In genomic region chr10:33921970-33922605, GRCh38 we compare ENCODE assay signal across 30 cellular contexts.
"Had no signal": no experiment of that assay in that cellular context is flagged by ENCODE, and none has a peak within 500 bp of the region (broad histone marks: within the 10 kb centered on the region; RNA-seq: fewer than 3 reads in every experiment).

No MANE protein-coding gene starts in this region.

- H3K4me1 ChIP-seq: SJCRH30 had no signal

- H3K4me3 ChIP-seq: SJCRH30 had no signal

- H3K9me3 Mint-ChIP-seq: activated CD4-positive, alpha-beta memory T cell treated with anti-CD3 and anti-CD28 coated beads, Interleukin-2, amount 10 ng/mL, durations not matched to agents 7 days and 5 days; activated naive CD4-positive, alpha-beta T cell treated with anti-CD3 and anti-CD28 coated beads for 36 hours; activated T-cell treated with anti-CD3 and anti-CD28 coated beads, Interleukin-2, amount 50 U/mL, for 24 hours had no signal

- H3K27ac ChIP-seq: brain microvascular endothelial cell, SJCRH30, VCaP had no signal

- H3K27me3 ChIP-seq: brain microvascular endothelial cell, SJCRH30 had no signal

- DNase-seq: activated B cell treated with CpG ODN at 0.5 μM for 24 hours; activated CD4-positive, alpha-beta memory T cell treated with anti-CD3 and anti-CD28 coated beads, Interleukin-2, amount 10 ng/mL, durations not matched to agents 7 days and 5 days; activated CD4-positive, alpha-beta T cell treated with anti-CD3 and anti-CD28 coated beads for 48 hours; activated CD4-positive, CD25-positive, alpha-beta regulatory T cell treated with anti-CD3 and anti-CD28 coated beads, Interleukin-2, amount 50 U/mL, for 72 hours; activated gamma-delta T cell treated with Interleukin-2 at 50 U/mL for 16 hours; activated naive CD4-positive, alpha-beta T cell treated with anti-CD3 and anti-CD28 coated beads for 36 hours; activated T-cell treated with anti-CD3 and anti-CD28 coated beads, Interleukin-2, amount 50 U/mL, for 24 hours; amniotic stem cell; aorta; brain microvascular endothelial cell; central memory CD4-positive, alpha-beta T cell; Karpas-422; KBM-7; NCI-H1105; NCI-H1417 treated with DMSO at 0.1 percent for 48 hours; NCI-H187 treated with DMSO at 0.1 percent for 48 hours; NCI-H2081; NCI-H345; NCI-H526; NCI-H748 treated with DMSO at 0.1 percent for 48 hours; NK-92 treated with Interleukin-12 subunit alpha and Interleukin-12 subunit beta, amount 100 ng/mL, for 24 hours; SHP77; SJCRH30; SW 1271; T-helper 1 cell; T-helper 2 cell; T-helper 9 cell had no signal

- H3K9me3 ChIP-seq: SJCRH30 had no signal

- H3K4me3 Mint-ChIP-seq: activated B cell treated with CpG ODN at 0.5 μM for 24 hours; activated CD4-positive, alpha-beta memory T cell treated with anti-CD3 and anti-CD28 coated beads, Interleukin-2, amount 10 ng/mL, durations not matched to agents 7 days and 5 days; activated naive CD4-positive, alpha-beta T cell treated with anti-CD3 and anti-CD28 coated beads for 36 hours; activated T-cell treated with anti-CD3 and anti-CD28 coated beads, Interleukin-2, amount 50 U/mL, for 24 hours; IgD-negative memory B cell had no signal

- H3K27ac Mint-ChIP-seq: activated B cell treated with CpG ODN at 0.5 μM for 24 hours; activated CD4-positive, alpha-beta memory T cell treated with anti-CD3 and anti-CD28 coated beads, Interleukin-2, amount 10 ng/mL, durations not matched to agents 7 days and 5 days; activated naive CD4-positive, alpha-beta T cell treated with anti-CD3 and anti-CD28 coated beads for 36 hours; activated naive CD4-positive, alpha-beta T cell treated with anti-CD3 and anti-CD28 coated beads, Interleukin-2, amount 50 U/mL, for 72 hours; activated T-cell treated with anti-CD3 and anti-CD28 coated beads, Interleukin-2, amount 50 U/mL, for 24 hours had no signal

- H3K36me3 ChIP-seq: brain microvascular endothelial cell, SJCRH30 had no signal

- H3K4me1 Mint-ChIP-seq: activated B cell treated with CpG ODN at 0.5 μM for 24 hours; activated CD4-positive, alpha-beta memory T cell treated with anti-CD3 and anti-CD28 coated beads, Interleukin-2, amount 10 ng/mL, durations not matched to agents 7 days and 5 days had no signal

- H3K27me3 Mint-ChIP-seq: activated B cell treated with CpG ODN at 0.5 μM for 24 hours had no signal

- H3K36me3 Mint-ChIP-seq: activated naive CD4-positive, alpha-beta T cell treated with anti-CD3 and anti-CD28 coated beads, Interleukin-2, amount 50 U/mL, for 72 hours; IgD-negative memory B cell had no signal
